1 cellular context compared by ENCODE assay signal in the genomic region with DNA sequence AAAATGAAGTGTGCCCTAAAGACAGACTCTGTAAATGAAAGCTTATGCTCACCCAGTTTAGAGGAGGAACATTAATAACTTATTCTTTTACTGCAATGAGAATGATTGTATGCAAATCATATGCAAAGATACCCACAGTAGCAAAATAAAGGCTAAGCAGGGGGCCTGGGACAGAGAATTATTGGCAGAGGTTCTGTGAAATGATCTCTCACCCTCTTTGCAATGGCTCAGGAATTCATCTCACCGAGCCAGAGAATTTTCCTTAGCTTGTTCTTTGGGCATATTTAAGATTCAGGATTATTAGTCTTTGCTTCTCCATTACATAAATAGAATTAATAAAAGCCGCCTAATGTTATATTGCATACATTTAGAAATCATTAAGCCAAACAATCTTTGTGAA.
TF ChIP-seq lines count a peak whose summit lies in the region.

No MANE protein-coding gene starts in this region.

TF ChIP-seq in GM23338, 12 proteins besides CTCF, POLR2A, EP300 and RAD21 (continued from another document):
- TF ChIP-seq, protein P1, sequence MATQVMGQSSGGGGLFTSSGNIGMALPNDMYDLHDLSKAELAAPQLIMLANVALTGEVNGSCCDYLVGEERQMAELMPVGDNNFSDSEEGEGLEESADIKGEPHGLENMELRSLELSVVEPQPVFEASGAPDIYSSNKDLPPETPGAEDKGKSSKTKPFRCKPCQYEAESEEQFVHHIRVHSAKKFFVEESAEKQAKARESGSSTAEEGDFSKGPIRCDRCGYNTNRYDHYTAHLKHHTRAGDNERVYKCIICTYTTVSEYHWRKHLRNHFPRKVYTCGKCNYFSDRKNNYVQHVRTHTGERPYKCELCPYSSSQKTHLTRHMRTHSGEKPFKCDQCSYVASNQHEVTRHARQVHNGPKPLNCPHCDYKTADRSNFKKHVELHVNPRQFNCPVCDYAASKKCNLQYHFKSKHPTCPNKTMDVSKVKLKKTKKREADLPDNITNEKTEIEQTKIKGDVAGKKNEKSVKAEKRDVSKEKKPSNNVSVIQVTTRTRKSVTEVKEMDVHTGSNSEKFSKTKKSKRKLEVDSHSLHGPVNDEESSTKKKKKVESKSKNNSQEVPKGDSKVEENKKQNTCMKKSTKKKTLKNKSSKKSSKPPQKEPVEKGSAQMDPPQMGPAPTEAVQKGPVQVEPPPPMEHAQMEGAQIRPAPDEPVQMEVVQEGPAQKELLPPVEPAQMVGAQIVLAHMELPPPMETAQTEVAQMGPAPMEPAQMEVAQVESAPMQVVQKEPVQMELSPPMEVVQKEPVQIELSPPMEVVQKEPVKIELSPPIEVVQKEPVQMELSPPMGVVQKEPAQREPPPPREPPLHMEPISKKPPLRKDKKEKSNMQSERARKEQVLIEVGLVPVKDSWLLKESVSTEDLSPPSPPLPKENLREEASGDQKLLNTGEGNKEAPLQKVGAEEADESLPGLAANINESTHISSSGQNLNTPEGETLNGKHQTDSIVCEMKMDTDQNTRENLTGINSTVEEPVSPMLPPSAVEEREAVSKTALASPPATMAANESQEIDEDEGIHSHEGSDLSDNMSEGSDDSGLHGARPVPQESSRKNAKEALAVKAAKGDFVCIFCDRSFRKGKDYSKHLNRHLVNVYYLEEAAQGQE (IDR thresholded peaks at IDR 0.05; ENCODE audit: unreplicated experiment), result no peak
- TF ChIP-seq EZH2phosphoT487 (IDR thresholded peaks at IDR 0.05; ENCODE audit: unreplicated experiment) (no peak), JUNB (IDR thresholded peaks at IDR 0.05; ENCODE audit: unreplicated experiment) (no peak), NANOG (IDR thresholded peaks at IDR 0.05; ENCODE audit: borderline replicate concordance) (no peak), STAT1 (IDR thresholded peaks at IDR 0.05; ENCODE audit: unreplicated experiment) (no peak)
- TF ChIP-seq, protein P2, sequence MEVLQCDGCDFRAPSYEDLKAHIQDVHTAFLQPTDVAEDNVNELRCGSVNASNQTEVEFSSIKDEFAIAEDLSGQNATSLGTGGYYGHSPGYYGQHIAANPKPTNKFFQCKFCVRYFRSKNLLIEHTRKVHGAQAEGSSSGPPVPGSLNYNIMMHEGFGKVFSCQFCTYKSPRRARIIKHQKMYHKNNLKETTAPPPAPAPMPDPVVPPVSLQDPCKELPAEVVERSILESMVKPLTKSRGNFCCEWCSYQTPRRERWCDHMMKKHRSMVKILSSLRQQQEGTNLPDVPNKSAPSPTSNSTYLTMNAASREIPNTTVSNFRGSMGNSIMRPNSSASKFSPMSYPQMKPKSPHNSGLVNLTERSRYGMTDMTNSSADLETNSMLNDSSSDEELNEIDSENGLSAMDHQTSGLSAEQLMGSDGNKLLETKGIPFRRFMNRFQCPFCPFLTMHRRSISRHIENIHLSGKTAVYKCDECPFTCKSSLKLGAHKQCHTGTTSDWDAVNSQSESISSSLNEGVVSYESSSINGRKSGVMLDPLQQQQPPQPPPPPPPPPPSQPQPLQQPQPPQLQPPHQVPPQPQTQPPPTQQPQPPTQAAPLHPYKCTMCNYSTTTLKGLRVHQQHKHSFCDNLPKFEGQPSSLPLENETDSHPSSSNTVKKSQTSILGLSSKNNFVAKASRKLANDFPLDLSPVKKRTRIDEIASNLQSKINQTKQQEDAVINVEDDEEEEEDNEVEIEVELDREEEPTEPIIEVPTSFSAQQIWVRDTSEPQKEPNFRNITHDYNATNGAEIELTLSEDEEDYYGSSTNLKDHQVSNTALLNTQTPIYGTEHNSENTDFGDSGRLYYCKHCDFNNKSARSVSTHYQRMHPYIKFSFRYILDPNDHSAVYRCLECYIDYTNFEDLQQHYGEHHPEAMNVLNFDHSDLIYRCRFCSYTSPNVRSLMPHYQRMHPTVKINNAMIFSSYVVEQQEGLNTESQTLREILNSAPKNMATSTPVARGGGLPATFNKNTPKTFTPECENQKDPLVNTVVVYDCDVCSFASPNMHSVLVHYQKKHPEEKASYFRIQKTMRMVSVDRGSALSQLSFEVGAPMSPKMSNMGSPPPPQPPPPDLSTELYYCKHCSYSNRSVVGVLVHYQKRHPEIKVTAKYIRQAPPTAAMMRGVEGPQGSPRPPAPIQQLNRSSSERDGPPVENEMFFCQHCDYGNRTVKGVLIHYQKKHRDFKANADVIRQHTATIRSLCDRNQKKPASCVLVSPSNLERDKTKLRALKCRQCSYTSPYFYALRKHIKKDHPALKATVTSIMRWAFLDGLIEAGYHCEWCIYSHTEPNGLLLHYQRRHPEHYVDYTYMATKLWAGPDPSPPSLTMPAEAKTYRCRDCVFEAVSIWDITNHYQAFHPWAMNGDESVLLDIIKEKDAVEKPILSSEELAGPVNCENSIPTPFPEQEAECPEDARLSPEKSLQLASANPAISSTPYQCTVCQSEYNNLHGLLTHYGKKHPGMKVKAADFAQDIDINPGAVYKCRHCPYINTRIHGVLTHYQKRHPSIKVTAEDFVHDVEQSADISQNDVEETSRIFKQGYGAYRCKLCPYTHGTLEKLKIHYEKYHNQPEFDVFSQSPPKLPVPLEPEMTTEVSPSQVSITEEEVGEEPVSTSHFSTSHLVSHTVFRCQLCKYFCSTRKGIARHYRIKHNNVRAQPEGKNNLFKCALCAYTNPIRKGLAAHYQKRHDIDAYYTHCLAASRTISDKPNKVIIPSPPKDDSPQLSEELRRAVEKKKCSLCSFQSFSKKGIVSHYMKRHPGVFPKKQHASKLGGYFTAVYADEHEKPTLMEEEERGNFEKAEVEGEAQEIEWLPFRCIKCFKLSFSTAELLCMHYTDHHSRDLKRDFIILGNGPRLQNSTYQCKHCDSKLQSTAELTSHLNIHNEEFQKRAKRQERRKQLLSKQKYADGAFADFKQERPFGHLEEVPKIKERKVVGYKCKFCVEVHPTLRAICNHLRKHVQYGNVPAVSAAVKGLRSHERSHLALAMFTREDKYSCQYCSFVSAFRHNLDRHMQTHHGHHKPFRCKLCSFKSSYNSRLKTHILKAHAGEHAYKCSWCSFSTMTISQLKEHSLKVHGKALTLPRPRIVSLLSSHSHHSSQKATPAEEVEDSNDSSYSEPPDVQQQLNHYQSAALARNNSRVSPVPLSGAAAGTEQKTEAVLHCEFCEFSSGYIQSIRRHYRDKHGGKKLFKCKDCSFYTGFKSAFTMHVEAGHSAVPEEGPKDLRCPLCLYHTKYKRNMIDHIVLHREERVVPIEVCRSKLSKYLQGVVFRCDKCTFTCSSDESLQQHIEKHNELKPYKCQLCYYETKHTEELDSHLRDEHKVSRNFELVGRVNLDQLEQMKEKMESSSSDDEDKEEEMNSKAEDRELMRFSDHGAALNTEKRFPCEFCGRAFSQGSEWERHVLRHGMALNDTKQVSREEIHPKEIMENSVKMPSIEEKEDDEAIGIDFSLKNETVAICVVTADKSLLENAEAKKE (CRISPR knock-in tag; IDR thresholded peaks at IDR 0.05), result no peak
- TF ChIP-seq, protein P3, sequence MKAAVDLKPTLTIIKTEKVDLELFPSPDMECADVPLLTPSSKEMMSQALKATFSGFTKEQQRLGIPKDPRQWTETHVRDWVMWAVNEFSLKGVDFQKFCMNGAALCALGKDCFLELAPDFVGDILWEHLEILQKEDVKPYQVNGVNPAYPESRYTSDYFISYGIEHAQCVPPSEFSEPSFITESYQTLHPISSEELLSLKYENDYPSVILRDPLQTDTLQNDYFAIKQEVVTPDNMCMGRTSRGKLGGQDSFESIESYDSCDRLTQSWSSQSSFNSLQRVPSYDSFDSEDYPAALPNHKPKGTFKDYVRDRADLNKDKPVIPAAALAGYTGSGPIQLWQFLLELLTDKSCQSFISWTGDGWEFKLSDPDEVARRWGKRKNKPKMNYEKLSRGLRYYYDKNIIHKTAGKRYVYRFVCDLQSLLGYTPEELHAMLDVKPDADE (IDR thresholded peaks at IDR 0.05), result no peak
